In the genomic region with DNA sequence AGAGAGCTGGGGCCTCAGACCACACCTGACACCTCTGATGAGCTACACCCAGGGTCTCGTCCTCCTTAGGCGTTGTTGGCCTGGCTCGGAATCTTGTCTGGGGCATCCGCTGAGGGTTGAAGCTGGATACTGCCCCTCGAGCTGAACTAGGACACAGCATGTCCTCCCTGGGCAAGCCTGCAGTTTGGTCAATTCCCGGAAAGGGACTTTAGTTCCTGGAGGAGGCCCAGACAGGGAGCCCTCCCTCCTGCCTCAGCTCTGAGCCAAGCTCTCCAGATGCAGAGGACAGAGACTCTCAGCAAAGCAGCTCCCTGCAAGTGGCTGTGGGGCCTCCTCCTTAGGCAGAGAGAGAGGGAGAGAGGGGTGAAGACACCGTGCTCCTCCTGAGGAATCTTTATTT, we compare ENCODE assay signal across 9 cellular contexts. TPM values are rescaled to one million over a fixed set of nuclear protein-coding genes. Genes with fewer than 3 reads are reported as not detected.
DNase-seq lines count a peak whose midpoint lies in the region; ATAC-seq and TF ChIP-seq lines count a peak whose summit lies in the region.
"Had no signal": no experiment of that assay in that cellular context is flagged by ENCODE, and none has a peak within 500 bp of the region (broad histone marks: within the 10 kb centered on the region; RNA-seq: fewer than 3 reads in every experiment).

No MANE protein-coding gene starts in this region.

- TF ChIP-seq POLR2A in right lobe of liver (IDR thresholded peaks at IDR 0.05), result peak; percentile 18

- peak overlapping the region; percentile 99 for H3K27ac Mint-ChIP-seq in central memory CD8-positive, alpha-beta T cell (ENCODE audit: low read depth)
- H3K27ac Mint-ChIP-seq in stimulated activated effector memory CD8-positive, alpha-beta T cell treated with anti-CD3 and anti-CD28 coated beads, Interleukin-12 subunit alpha, Interleukin-12 subunit beta, amount 100 ng/mL, for 72 hours, result peak overlapping the region; percentile 100

- WGBS in right lobe of liver (ENCODE audit: insufficient coverage, low coverage, low lambda C conversion rate, missing lambda C conversion rate), result 20% methylated on average over 1 of the region's 7 CpGs

- peak overlapping the region in 2 of 3 donors; percentile 32 to 48 for H3K4me3 ChIP-seq in right lobe of liver

- peaks cover 47% of the 10 kb centered on the region for H3K36me3 Mint-ChIP-seq in central memory CD8-positive, alpha-beta T cell (ENCODE audit: insufficient read depth)
- H3K36me3 Mint-ChIP-seq in stimulated activated effector memory CD8-positive, alpha-beta T cell treated with anti-CD3 and anti-CD28 coated beads, Interleukin-12 subunit alpha, Interleukin-12 subunit beta, amount 100 ng/mL, for 72 hours, result peaks cover 36% of the 10 kb centered on the region

- H3K9me3 ChIP-seq in KOPT-K1 (ENCODE audit: insufficient read depth, low read length, poor library complexity, severe bottlenecking) (no peaks in the 10 kb centered on the region), right lobe of liver (no peaks in the 10 kb centered on the region)

- H3K4me3 Mint-ChIP-seq in central memory CD8-positive, alpha-beta T cell, result peak overlapping the region; percentile 97
- H3K4me3 Mint-ChIP-seq in stimulated activated effector memory CD8-positive, alpha-beta T cell treated with anti-CD3 and anti-CD28 coated beads, Interleukin-12 subunit alpha, Interleukin-12 subunit beta, amount 100 ng/mL, for 72 hours, result peak overlapping the region; percentile 98

- H3K27me3 ChIP-seq in right lobe of liver, result no peaks in the 10 kb centered on the region

- H3K36me3 ChIP-seq in KOPT-K1 (ENCODE audit: insufficient read depth, low read length), result no peaks in the 10 kb centered on the region
- H3K36me3 ChIP-seq in right lobe of liver, result no peaks in the 10 kb centered on the region

- intact Hi-C loops in right lobe of liver (cut with DNase I), result no loop called here

- H3K4me1 Mint-ChIP-seq in central memory CD8-positive, alpha-beta T cell, result peaks cover 94% of the 10 kb centered on the region
- H3K4me1 Mint-ChIP-seq in stimulated activated effector memory CD8-positive, alpha-beta T cell treated with anti-CD3 and anti-CD28 coated beads, Interleukin-12 subunit alpha, Interleukin-12 subunit beta, amount 100 ng/mL, for 72 hours, result peaks cover 93% of the 10 kb centered on the region

- no peaks in the 10 kb centered on the region for H3K27me3 Mint-ChIP-seq in central memory CD8-positive, alpha-beta T cell

- H3K27ac ChIP-seq in KOPT-K1 (ENCODE audit: low read depth, low read length, poor library complexity, severe bottlenecking), result peak overlapping the region; percentile 92
- peak overlapping the region; percentile 78 to 96 (median 88) for H3K27ac ChIP-seq in right lobe of liver

- no peaks in the 10 kb centered on the region for H3K9me3 Mint-ChIP-seq in central memory CD8-positive, alpha-beta T cell
- H3K9me3 Mint-ChIP-seq in stimulated activated effector memory CD8-positive, alpha-beta T cell treated with anti-CD3 and anti-CD28 coated beads, Interleukin-12 subunit alpha, Interleukin-12 subunit beta, amount 100 ng/mL, for 72 hours, result peaks cover 3% of the 10 kb centered on the region

- H3K4me1 ChIP-seq in right lobe of liver, result peaks cover 0 to 84% (median 30%) of the 10 kb centered on the region in 4 donors

- TF ChIP-seq CTCF in right lobe of liver (IDR thresholded peaks at IDR 0.05), result peak in 1 of 4 donors; percentile 3

- no peak for ATAC-seq in central memory CD8-positive, alpha-beta T cell (replicated peaks; ENCODE audit: extremely low read depth, poor library complexity, severe bottlenecking)
- peak; percentile 53 to 71 (median 68) for ATAC-seq in right lobe of liver
- no peak for ATAC-seq in stimulated activated effector memory CD8-positive, alpha-beta T cell treated with anti-CD3 and anti-CD28 coated beads, Interleukin-12 subunit alpha, Interleukin-12 subunit beta, amount 100 ng/mL, for 72 hours
- no peak for ATAC-seq in HG02571 (IDR thresholded peaks at IDR 0.05; ENCODE audit: unreplicated experiment)
- ATAC-seq in HG03108 (IDR thresholded peaks at IDR 0.05; ENCODE audit: unreplicated experiment), result no peak

- DNase-seq in central memory CD8-positive, alpha-beta T cell (ENCODE audit: low spot score in 2 of 2), result no peak
- DNase-seq in right lobe of liver, result peak; percentile 56 to 84 (median 73)
- DNase-seq in stimulated activated effector memory CD8-positive, alpha-beta T cell treated with anti-CD3 and anti-CD28 coated beads, Interleukin-12 subunit alpha, Interleukin-12 subunit beta, amount 100 ng/mL, for 72 hours (ENCODE audit: low spot score in 2 of 2), result no peak
- no peak for DNase-seq in GF-D8 (lab: John Stamatoyannopoulos, UW)
- no peak for DNase-seq in glomerular visceral epithelial cell (ENCODE audit: extremely low spot score)
- DNase-seq: NCI-H1694 treated with DMSO at 0.1 percent for 48 hours had no signal

RNA-seq across cellular contexts. Expression of gene APOL3, which starts 4.9 kb away (rescaled TPM):
- 10 to 100 TPM; 21.7 to 80.5 (median 30.2) TPM for total RNA-seq in right lobe of liver

RNA-seq across cellular contexts. Expression of gene APOL4, which starts 45.9 kb away (rescaled TPM):
- total RNA-seq in right lobe of liver, result 1 to 10 TPM in 4 of 6 experiments, not detected in 2; 1.1 to 1.6 (median 1.4) TPM

Comparison
In these comparisons a context has a peak if more than half of its experiments do, and no peak if none do; other contexts are left out.
1. ATAC-seq: peak in right lobe of liver (4 of 4); none in central memory CD8-positive, alpha-beta T cell (single experiment), stimulated activated effector memory CD8-positive, alpha-beta T cell treated with anti-CD3 and anti-CD28 coated beads, Interleukin-12 subunit alpha, Interleukin-12 subunit beta, amount 100 ng/mL, for 72 hours (single experiment), HG02571 (single experiment) and HG03108 (single experiment).
2. DNase-seq: peak in right lobe of liver (3 of 3); none in central memory CD8-positive, alpha-beta T cell (0 of 2), stimulated activated effector memory CD8-positive, alpha-beta T cell treated with anti-CD3 and anti-CD28 coated beads, Interleukin-12 subunit alpha, Interleukin-12 subunit beta, amount 100 ng/mL, for 72 hours (0 of 2), GF-D8 (single experiment) and glomerular visceral epithelial cell (single experiment).